10 cellular contexts compared by ENCODE assay signal in the genomic region with DNA sequence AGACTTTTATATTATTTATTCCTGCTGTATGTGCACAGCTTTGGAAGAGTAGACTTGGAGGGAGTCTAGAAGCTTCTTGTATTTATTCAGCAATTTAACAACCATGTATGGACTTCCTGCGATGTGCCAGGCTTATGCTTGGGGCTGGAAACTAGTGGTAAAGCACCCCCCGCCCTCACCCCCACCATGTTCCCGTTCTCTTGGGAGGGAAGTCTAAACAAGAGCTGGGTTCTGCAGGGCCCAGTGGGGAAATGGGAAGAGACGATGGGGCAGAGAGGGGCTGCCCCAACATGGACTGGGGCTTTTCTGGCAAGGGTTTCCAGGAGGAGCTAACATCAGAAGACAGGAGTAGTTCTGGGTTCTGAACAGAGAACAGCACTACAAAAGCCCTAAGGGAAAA. TPM values are rescaled to one million over a fixed set of nuclear protein-coding genes. Genes with fewer than 3 reads are reported as not detected.
DNase-seq lines count a peak whose midpoint lies in the region; ATAC-seq and TF ChIP-seq lines count a peak whose summit lies in the region.
"Had no signal": no experiment of that assay in that cellular context is flagged by ENCODE, and none has a peak within 500 bp of the region (broad histone marks: within the 10 kb centered on the region; RNA-seq: fewer than 3 reads in every experiment).

No MANE protein-coding gene starts in this region.

- H3K9me2 ChIP-seq in Karpas-422 (replicated peaks; ENCODE audit: insufficient read depth, low read length), result no peaks in the 10 kb centered on the region

- H3K4me1 ChIP-seq in Karpas-422 (ENCODE audit: low read length) (peaks cover 59% of the 10 kb centered on the region), ascending aorta (peaks cover 29 to 47% of the 10 kb centered on the region in 2 donors), lower lobe of right lung (peaks cover 77% of the 10 kb centered on the region), stomach (peaks cover 36 to 69% (median 58%) of the 10 kb centered on the region in 4 donors)

- intact Hi-C loops in ascending aorta (cut with DNase I), result no loop called here
- intact Hi-C loops in lower lobe of right lung (cut with DNase I), result no loop called here
- intact Hi-C loops in stomach (cut with DNase I; ENCODE audit: low total_unique reads), result loop anchor here (5.0 kb wide), 1 partner anchor 35 kb away; no protein-coding TSS in a partner anchor

- H4K20me1 ChIP-seq in Karpas-422 (ENCODE audit: insufficient read depth, low read depth, low read length), result no peaks in the 10 kb centered on the region

- H3K79me2 ChIP-seq in Karpas-422 (ENCODE audit: low read length), result no peaks in the 10 kb centered on the region

- no peaks in the 10 kb centered on the region for H3K27me3 ChIP-seq in Karpas-422 (ENCODE audit: low read length)
- no peaks in the 10 kb centered on the region for H3K27me3 ChIP-seq in ascending aorta
- H3K27me3 ChIP-seq in lower lobe of right lung (ENCODE audit: low read depth), result no peaks in the 10 kb centered on the region
- no peaks in the 10 kb centered on the region for H3K27me3 ChIP-seq in stomach
- H3K27me3 ChIP-seq: SJCRH30 had no signal

- DNase-seq in Karpas-422, result no peak
- peak in 1 of 2 donors; percentile 67 for DNase-seq in ascending aorta (ENCODE audit: low spot score in 2 of 2)
- no peak for DNase-seq in lower lobe of right lung
- no peak for DNase-seq in stomach
- no peak for DNase-seq in NCI-H2171 treated with DMSO at 0.1 percent for 48 hours (lab: John Stamatoyannopoulos, UW)
- DNase-seq in activated CD4-positive, alpha-beta T cell treated with anti-CD3 and anti-CD28 coated beads, Interleukin-2, amount 50 U/mL, for 1 hour, result no peak
- no peak for DNase-seq in SW 1271 (lab: John Stamatoyannopoulos, UW)
- DNase-seq: SJCRH30 had no signal

- no peaks in the 10 kb centered on the region for H3K9me3 ChIP-seq in Karpas-422 (ENCODE audit: low read length)
- no peaks in the 10 kb centered on the region for H3K9me3 ChIP-seq in ascending aorta
- no peaks in the 10 kb centered on the region for H3K9me3 ChIP-seq in lower lobe of right lung
- no peaks in the 10 kb centered on the region for H3K9me3 ChIP-seq in stomach
- H3K9me3 ChIP-seq: SJCRH30 had no signal

- TF ChIP-seq EP300 in stomach (IDR thresholded peaks at IDR 0.05), result no peak

- no peak for TF ChIP-seq CTCF in ascending aorta (IDR thresholded peaks at IDR 0.05)
- no peak for TF ChIP-seq CTCF in lower lobe of right lung (IDR thresholded peaks at IDR 0.05)
- TF ChIP-seq CTCF in stomach (IDR thresholded peaks at IDR 0.05), result no peak

- no peak for TF ChIP-seq POLR2A in stomach (IDR thresholded peaks at IDR 0.05)

- H3K9ac ChIP-seq in Karpas-422 (ENCODE audit: low read length), result peak overlapping the region; percentile 23
- H3K9ac ChIP-seq: parathyroid adenoma had no signal

- H2AFZ ChIP-seq in Karpas-422 (ENCODE audit: low read length), result peak overlapping the region; percentile 52; the same call in 1 of the 2 replicates
- H2AFZ ChIP-seq: parathyroid adenoma had no signal

- H3K4me3 ChIP-seq in Karpas-422 (ENCODE audit: low read length) (no peak overlapping the region), ascending aorta (no peak overlapping the region), lower lobe of right lung (no peak overlapping the region), stomach (no peak overlapping the region)
- H3K4me3 ChIP-seq: SJCRH30 had no signal

- peak overlapping the region; percentile 14 for H3K4me2 ChIP-seq in Karpas-422 (ENCODE audit: low read depth, low read length, poor library complexity, severe bottlenecking)

- no peak overlapping the region for H3K27ac ChIP-seq in Karpas-422 (ENCODE audit: low read length)
- peak overlapping the region; percentile 36 to 44 for H3K27ac ChIP-seq in ascending aorta
- peak overlapping the region; percentile 66 for H3K27ac ChIP-seq in lower lobe of right lung
- peak overlapping the region in 4 of 5 donors; percentile 39 to 70 (median 54) for H3K27ac ChIP-seq in stomach
- H3K27ac ChIP-seq: parathyroid adenoma, SJCRH30 had no signal

- WGBS in stomach, 5 donors, result 76 to 87% (median 85%) methylated on average over 4 of the region's 4 CpGs

- no peaks in the 10 kb centered on the region for H3K36me3 ChIP-seq in Karpas-422 (ENCODE audit: insufficient read depth, low read length)
- peaks cover 10 to 31% of the 10 kb centered on the region in 2 donors for H3K36me3 ChIP-seq in ascending aorta
- peaks cover 28% of the 10 kb centered on the region for H3K36me3 ChIP-seq in lower lobe of right lung
- peaks cover 9 to 34% (median 28%) of the 10 kb centered on the region in 4 donors for H3K36me3 ChIP-seq in stomach

- ATAC-seq in lower lobe of right lung (peak in 1 of 2 donors; percentile 22), GM18858 (IDR thresholded peaks at IDR 0.05; ENCODE audit: unreplicated experiment) (no peak)

RNA-seq across cellular contexts. Expression of gene RASSF4, which starts 8.0 kb away (rescaled TPM):
- total RNA-seq in Karpas-422 (2014; rRNA removed; shearing (Covaris generic); ENCODE audit: low replicate concordance), result 3.6 and 7.1 TPM in 2 replicates
- total RNA-seq in ascending aorta, result 40.0 TPM
- 49.0 TPM for total RNA-seq in lower lobe of right lung
- total RNA-seq in stomach, result 10 to 100 TPM in 4 of 5 donors, 1 to 10 TPM in 1; 7.8 to 74.5 (median 22.7) TPM
- polyA plus RNA-seq in stomach, result 10 to 100 TPM in 2 of 3 donors, 1 to 10 TPM in 1; 7.8 to 13.7 (median 10.4) TPM

RNA-seq across cellular contexts. Expression of gene DEPP1, which starts 11.0 kb away (rescaled TPM):
- not detected in 2 replicates for total RNA-seq in Karpas-422 (2014; rRNA removed; shearing (Covaris generic); ENCODE audit: low replicate concordance)
- total RNA-seq in ascending aorta (309 TPM), lower lobe of right lung (108 TPM), stomach (10 to 100 TPM in 4 of 5 donors, 1 to 10 TPM in 1; 9.8 to 72.9 (median 29.0) TPM)
- 10 to 100 TPM; 24.4 to 65.1 (median 42.0) TPM for polyA plus RNA-seq in stomach

RNA-seq across cellular contexts. Expression of gene ZNF22, which starts 33.1 kb away (rescaled TPM):
- total RNA-seq in Karpas-422 (2014; rRNA removed; shearing (Covaris generic); ENCODE audit: low replicate concordance), result 34.9 and 53.2 TPM in 2 replicates
- total RNA-seq in ascending aorta, result 1.6 TPM
- total RNA-seq in lower lobe of right lung, result 22.1 TPM
- 10 to 100 TPM in 3 of 5 donors, 1 to 10 TPM in 1, under 1 TPM in 1; 0.58 to 39.8 (median 13.4) TPM for total RNA-seq in stomach
- 10 to 100 TPM; 12.1 to 23.5 (median 20.2) TPM for polyA plus RNA-seq in stomach

RNA-seq across cellular contexts. Expression of gene TMEM72, which starts 56.5 kb away (rescaled TPM):
- not detected in 2 replicates for total RNA-seq in Karpas-422 (2014; rRNA removed; shearing (Covaris generic); ENCODE audit: low replicate concordance)
- total RNA-seq in ascending aorta (not detected), lower lobe of right lung (not detected), stomach (10 to 100 TPM in 1 of 5 donors, 1 to 10 TPM in 1, not detected in 3; 1.3 to 30.4 TPM)
- polyA plus RNA-seq in stomach, result under 1 TPM in 1 of 3 donors, not detected in 2; 0.13 TPM

Comparison
In these comparisons a context has a peak if more than half of its experiments do, and no peak if none do; other contexts are left out.
1. RNA of gene DEPP1, which starts 11.0 kb away (total RNA-seq): 309 TPM in ascending aorta (single experiment), 108 TPM in lower lobe of right lung (single experiment) and 9.8 to 72.9 TPM in stomach; not detected in Karpas-422; every median in the first group is over 10 times any median in the second.